In genomic region chr2:212686285-212686895, GRCh38 we compare ENCODE assay signal across 9 cellular contexts.
DNase-seq lines count a peak whose midpoint lies in the region; ATAC-seq, FAIRE-seq and TF ChIP-seq lines count a peak whose summit lies in the region.
"Had no signal": no experiment of that assay in that cellular context is flagged by ENCODE, and none has a peak within 500 bp of the region (broad histone marks: within the 10 kb centered on the region; RNA-seq: fewer than 3 reads in every experiment).

No MANE protein-coding gene starts in this region.

- TF ChIP-seq POLR2A in endothelial cell of umbilical vein (IDR thresholded peaks at IDR 0.05; ENCODE audit: low read depth, low read length), result no peak

- no peaks in the 10 kb centered on the region for H3K36me3 ChIP-seq in endothelial cell of umbilical vein (ENCODE audit: control insufficient read depth in 2 of 2, extremely low read depth in 1 of 2, insufficient read depth in 2 of 2, low read length in 2 of 2)

- no peaks in the 10 kb centered on the region for H3K36me3 Mint-ChIP-seq in activated CD8-positive, alpha-beta T cell treated with anti-CD3 and anti-CD28 coated beads, Interleukin-2, amount 10 ng/mL, durations not matched to agents 7 days and 5 days (ENCODE audit: low read depth)
- H3K36me3 Mint-ChIP-seq in naive B cell, result no peaks in the 10 kb centered on the region
- no peaks in the 10 kb centered on the region for H3K36me3 Mint-ChIP-seq in stimulated activated naive B cell treated with anti-CD40 and anti-IgM and Interleukin-4, amounts not matched to agents 10 μg/mL and 1 μg/mL and 100 μg/mL, for 72 hours
- H3K36me3 Mint-ChIP-seq: IgD-negative memory B cell had no signal

- POLR2A ChIA-PET in activated CD8-positive, alpha-beta T cell treated with anti-CD3 and anti-CD28 coated beads, Interleukin-2, amount 10 ng/mL, durations not matched to agents 7 days and 5 days (lab: Charles Lee), result no interaction called here
- POLR2A ChIA-PET in endothelial cell of umbilical vein (lab: Charles Lee), result no interaction called here

- no peaks in the 10 kb centered on the region for H4K20me1 ChIP-seq in endothelial cell of umbilical vein (replicated peaks; ENCODE audit: control insufficient read depth, extremely low read depth, insufficient read depth, low read length)

- CTCF ChIA-PET in activated CD8-positive, alpha-beta T cell treated with anti-CD3 and anti-CD28 coated beads, Interleukin-2, amount 10 ng/mL, durations not matched to agents 7 days and 5 days (lab: Charles Lee), result interaction anchor here (0.8 to 1.0 kb wide), 3 partner anchors 45 to 93 kb away, joined by 3 read pairs; no protein-coding TSS in a partner anchor
- CTCF ChIA-PET in endothelial cell of umbilical vein (lab: Charles Lee), result interaction anchor here (0.7 to 2.7 kb wide), 11 partner anchors 10 to 561 kb away, joined by 3 to 46 read pairs (median 4); partner anchors contain the start of gene IKZF2

- peak; percentile 62 for DNase-seq in AG10803 (ENCODE audit: low read depth)
- peak; percentile 32 for DNase-seq in NCI-H524 treated with DMSO at 0.1 percent for 48 hours (lab: John Stamatoyannopoulos, UW)
- peak; percentile 75 for DNase-seq in activated CD8-positive, alpha-beta T cell treated with anti-CD3 and anti-CD28 coated beads, Interleukin-2, amount 10 ng/mL, durations not matched to agents 7 days and 5 days
- DNase-seq in endothelial cell of umbilical vein (ENCODE audit: low read depth, low spot score), result peak; percentile 67
- peak; percentile 45 for DNase-seq in naive B cell
- peak; percentile 14 for DNase-seq in stimulated activated naive B cell treated with anti-CD40 and anti-IgM and Interleukin-4, amounts not matched to agents 10 μg/mL and 1 μg/mL and 100 μg/mL, for 72 hours

- H3K4me1 Mint-ChIP-seq in activated CD8-positive, alpha-beta T cell treated with anti-CD3 and anti-CD28 coated beads, Interleukin-2, amount 10 ng/mL, durations not matched to agents 7 days and 5 days (ENCODE audit: low read depth), result peaks cover 3% of the 10 kb centered on the region
- H3K4me1 Mint-ChIP-seq in naive B cell, result no peaks in the 10 kb centered on the region
- peaks cover 0 to 5% of the 10 kb centered on the region in 2 donors for H3K4me1 Mint-ChIP-seq in stimulated activated naive B cell treated with anti-CD40 and anti-IgM and Interleukin-4, amounts not matched to agents 10 μg/mL and 1 μg/mL and 100 μg/mL, for 72 hours

- H3K4me2 ChIP-seq in endothelial cell of umbilical vein (ENCODE audit: insufficient read depth, low read length), result no peak overlapping the region

- no peaks in the 10 kb centered on the region for H3K9me3 ChIP-seq in endothelial cell of umbilical vein (replicated peaks; ENCODE audit: control insufficient read depth, insufficient read depth, low read length)

- no peaks in the 10 kb centered on the region for H3K27me3 ChIP-seq in endothelial cell of umbilical vein (ENCODE audit: control insufficient read depth in 2 of 2, insufficient read depth in 2 of 2, low read length in 2 of 2)

- intact Hi-C loops in endothelial cell of umbilical vein (cut with micrococcal nuclease), result loop anchor here (1.0 to 5.0 kb wide), 5 partner anchors 91 to 560 kb away; no protein-coding TSS in a partner anchor

- no TSS peak for BruUV-seq in endothelial cell of umbilical vein (replicated peaks; lab: Mats Ljungman, UMichigan)

- H3K4me1 ChIP-seq in endothelial cell of umbilical vein (ENCODE audit: control insufficient read depth, extremely low read depth, insufficient read depth, low read length), result peaks cover 3% of the 10 kb centered on the region

- TF ChIP-seq CTCF in AG10803 (conservative IDR thresholded peaks at IDR 0.05; ENCODE audit: low read length), result peak; percentile 94
- peak; percentile 60 to 68 for TF ChIP-seq CTCF in endothelial cell of umbilical vein (IDR thresholded peaks at IDR 0.05; ENCODE audit: extremely low read depth in 1 of 2, insufficient read depth in 1 of 2, low read depth in 1 of 2, low read length in 2 of 2)

- H3K79me2 ChIP-seq in endothelial cell of umbilical vein (ENCODE audit: control insufficient read depth, insufficient read depth, low read length), result no peaks in the 10 kb centered on the region

- H2AFZ ChIP-seq in endothelial cell of umbilical vein (ENCODE audit: low read depth, low read length), result no peak overlapping the region

- H3K4me3 Mint-ChIP-seq in activated CD8-positive, alpha-beta T cell treated with anti-CD3 and anti-CD28 coated beads, Interleukin-2, amount 10 ng/mL, durations not matched to agents 7 days and 5 days, result no peak overlapping the region
- H3K4me3 Mint-ChIP-seq in naive B cell, result no peak overlapping the region
- no peak overlapping the region for H3K4me3 Mint-ChIP-seq in stimulated activated naive B cell treated with anti-CD40 and anti-IgM and Interleukin-4, amounts not matched to agents 10 μg/mL and 1 μg/mL and 100 μg/mL, for 72 hours
- H3K4me3 Mint-ChIP-seq: IgD-negative memory B cell had no signal

- dilution Hi-C loops in endothelial cell of umbilical vein (cut with MboI; ENCODE audit: extremely low pct_ligation_motif_present, low sequenced_read_pairs), result no loop called here

- FAIRE-seq in endothelial cell of umbilical vein (lab: Jason Lieb, UNC), result peak; percentile 86

- no peaks in the 10 kb centered on the region for H3K9me3 Mint-ChIP-seq in activated CD8-positive, alpha-beta T cell treated with anti-CD3 and anti-CD28 coated beads, Interleukin-2, amount 10 ng/mL, durations not matched to agents 7 days and 5 days (ENCODE audit: insufficient read depth)
- no peaks in the 10 kb centered on the region for H3K9me3 Mint-ChIP-seq in naive B cell
- no peaks in the 10 kb centered on the region for H3K9me3 Mint-ChIP-seq in stimulated activated naive B cell treated with anti-CD40 and anti-IgM and Interleukin-4, amounts not matched to agents 10 μg/mL and 1 μg/mL and 100 μg/mL, for 72 hours
- H3K9me3 Mint-ChIP-seq: IgD-negative memory B cell had no signal

- H3K9ac ChIP-seq in endothelial cell of umbilical vein (replicated peaks; ENCODE audit: extremely low read depth, insufficient read depth, low read length), result peak overlapping the region; percentile 23

- no peak overlapping the region for H3K4me3 ChIP-seq in AG10803 (ENCODE audit: low read length)
- no peak overlapping the region for H3K4me3 ChIP-seq in endothelial cell of umbilical vein (replicated peaks in 1 of 3; ENCODE audit: insufficient read depth in 1 of 3, low read depth in 1 of 3, low read length in 3 of 3)

- ATAC-seq in GM18858 (IDR thresholded peaks at IDR 0.05; ENCODE audit: unreplicated experiment), result peak; percentile 76
- ATAC-seq in HG03196 (IDR thresholded peaks at IDR 0.05; ENCODE audit: unreplicated experiment), result peak; percentile 78
- no peak for ATAC-seq in activated CD8-positive, alpha-beta T cell treated with anti-CD3 and anti-CD28 coated beads, Interleukin-2, amount 10 ng/mL, durations not matched to agents 7 days and 5 days
- peak; percentile 37 to 58 for ATAC-seq in naive B cell (ENCODE audit: low read depth in 2 of 2)
- ATAC-seq in stimulated activated naive B cell treated with anti-CD40 and anti-IgM and Interleukin-4, amounts not matched to agents 10 μg/mL and 1 μg/mL and 100 μg/mL, for 72 hours (replicated peaks), result peak in 1 of 2 donors; percentile 50

- no peak overlapping the region for H3K27ac Mint-ChIP-seq in activated CD8-positive, alpha-beta T cell treated with anti-CD3 and anti-CD28 coated beads, Interleukin-2, amount 10 ng/mL, durations not matched to agents 7 days and 5 days
- no peak overlapping the region for H3K27ac Mint-ChIP-seq in naive B cell
- H3K27ac Mint-ChIP-seq in stimulated activated naive B cell treated with anti-CD40 and anti-IgM and Interleukin-4, amounts not matched to agents 10 μg/mL and 1 μg/mL and 100 μg/mL, for 72 hours, result no peak overlapping the region
- H3K27ac Mint-ChIP-seq: IgD-negative memory B cell had no signal

- H3K9me1 ChIP-seq in endothelial cell of umbilical vein (replicated peaks; ENCODE audit: control insufficient read depth, extremely low read depth, insufficient read depth, low read length), result no peaks in the 10 kb centered on the region

- no peak overlapping the region for H3K27ac ChIP-seq in endothelial cell of umbilical vein (ENCODE audit: insufficient read depth, low read depth, low read length)

- H3K27me3 Mint-ChIP-seq in activated CD8-positive, alpha-beta T cell treated with anti-CD3 and anti-CD28 coated beads, Interleukin-2, amount 10 ng/mL, durations not matched to agents 7 days and 5 days (ENCODE audit: low read depth), result no peaks in the 10 kb centered on the region
- peaks cover under 1 to 20% (median 4%) of the 10 kb centered on the region in 3 donors for H3K27me3 Mint-ChIP-seq in naive B cell
- H3K27me3 Mint-ChIP-seq in stimulated activated naive B cell treated with anti-CD40 and anti-IgM and Interleukin-4, amounts not matched to agents 10 μg/mL and 1 μg/mL and 100 μg/mL, for 72 hours, result peaks cover 0 to 6% of the 10 kb centered on the region in 2 donors

TF ChIP-seq in endothelial cell of umbilical vein, 7 proteins besides CTCF, POLR2A, EP300 and RAD21:
- TF ChIP-seq POLR2AphosphoS5 (IDR thresholded peaks at IDR 0.05; ENCODE audit: insufficient read depth, low read depth, low read length), result no peak
- TF ChIP-seq FOS (IDR thresholded peaks at IDR 0.05; ENCODE audit: borderline replicate concordance, insufficient read depth, low read length), result no peak
- TF ChIP-seq GATA2 (IDR thresholded peaks at IDR 0.05; ENCODE audit: insufficient read depth, insufficient read length, low read depth, low read length), result no peak
- no peak for TF ChIP-seq MAX (IDR thresholded peaks at IDR 0.05; ENCODE audit: insufficient read depth, insufficient read length)
- no peak for TF ChIP-seq EZH2 (IDR thresholded peaks at IDR 0.05; ENCODE audit: borderline replicate concordance, low read depth, low read length, severe bottlenecking)
- no peak for TF ChIP-seq MYC (IDR thresholded peaks at IDR 0.05; ENCODE audit: low read depth, low read length)
- TF ChIP-seq JUN (IDR thresholded peaks at IDR 0.05; ENCODE audit: borderline replicate concordance, insufficient read depth, insufficient read length, low read depth), result no peak

Comparison
In these comparisons a context has a peak if more than half of its experiments do, and no peak if none do; other contexts are left out.
1. DNase-seq: peak in every context shown above with its lines; median percentile 75 in activated CD8-positive, alpha-beta T cell treated with anti-CD3 and anti-CD28 coated beads, Interleukin-2, amount 10 ng/mL, durations not matched to agents 7 days and 5 days; 67 in endothelial cell of umbilical vein; 62 in AG10803; 45 in naive B cell; 32 in NCI-H524 treated with DMSO at 0.1 percent for 48 hours; 14 in stimulated activated naive B cell treated with anti-CD40 and anti-IgM and Interleukin-4, amounts not matched to agents 10 μg/mL and 1 μg/mL and 100 μg/mL, for 72 hours.